Comparison of ENCODE assay signal across 33 cellular contexts in the genomic region with DNA sequence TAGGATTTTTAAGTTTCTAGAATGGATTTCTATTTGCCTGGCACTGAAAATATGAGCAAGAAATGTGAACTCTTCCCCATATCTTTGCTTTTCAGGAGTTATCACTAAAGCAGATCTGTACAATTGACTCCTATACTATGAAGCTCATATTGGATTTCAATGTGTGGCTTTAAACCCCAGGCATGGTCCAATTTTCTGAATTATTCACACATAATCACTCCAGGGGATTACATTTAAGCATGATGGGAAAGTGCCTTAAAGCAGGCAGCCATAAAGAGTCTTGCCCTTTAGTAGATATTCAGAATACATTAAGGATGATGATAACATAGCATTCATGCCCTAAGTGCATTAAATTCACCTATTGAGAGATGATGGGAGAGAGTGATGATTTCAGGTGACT.
"Had no signal": no experiment of that assay in that cellular context is flagged by ENCODE, and none has a peak within 500 bp of the region (broad histone marks: within the 10 kb centered on the region; RNA-seq: fewer than 3 reads in every experiment).

No MANE protein-coding gene starts in this region.

- ATAC-seq: activated CD8-positive, alpha-beta T cell treated with anti-CD3 and anti-CD28 coated beads for 36 hours; activated naive CD4-positive, alpha-beta T cell treated with anti-CD3 and anti-CD28 coated beads, Interleukin-2, amount 50 U/mL, for 72 hours; activated T-cell treated with anti-CD3 and anti-CD28 coated beads, Interleukin-2, amount 50 U/mL, for 4 hours; activated T-cell treated with anti-CD3 and anti-CD28 coated beads, Interleukin-2, amount 50 U/mL, for 72 hours; activated T-helper 17 cell treated with anti-CD3 and anti-CD28 coated beads, Interleukin-2, amount 50 U/mL, for 72 hours; body of pancreas had no signal

- H3K4me1 ChIP-seq: adrenal gland, body of pancreas, breast epithelium had no signal

- DNase-seq: activated B cell treated with CpG ODN at 0.5 μM for 24 hours; activated CD4-positive, alpha-beta memory T cell treated with anti-CD3 and anti-CD28 coated beads for 36 hours; activated CD4-positive, alpha-beta T cell treated with anti-CD3 and anti-CD28 coated beads for 4 hours; activated CD4-positive, alpha-beta T cell treated with anti-CD3 and anti-CD28 coated beads, Interleukin-2, amount 10 ng/mL, durations not matched to agents 24 days and 14 days; activated CD4-positive, alpha-beta T cell treated with anti-CD3 and anti-CD28 coated beads, Interleukin-2, amount 50 U/mL, for 1 hour; activated CD4-positive, alpha-beta T cell treated with anti-CD3 and anti-CD28 coated beads, Interleukin-2, amount 50 U/mL, for 4 hours; activated CD4-positive, CD25-positive, alpha-beta regulatory T cell treated with anti-CD3 and anti-CD28 coated beads, Interleukin-2, amount 50 U/mL, for 72 hours; activated CD8-positive, alpha-beta memory T cell treated with anti-CD3 and anti-CD28 coated beads, Interleukin-2, amount 50 U/mL, for 4 hours; activated CD8-positive, alpha-beta T cell treated with anti-CD3 and anti-CD28 coated beads for 36 hours; activated effector memory CD4-positive, alpha-beta T cell treated with anti-CD3 and anti-CD28 coated beads, Interleukin-2, amount 50 U/mL, for 16 hours; activated gamma-delta T cell treated with Interleukin-2 at 50 U/mL for 16 hours; activated naive CD4-positive, alpha-beta T cell; activated naive CD4-positive, alpha-beta T cell treated with anti-CD3 and anti-CD28 coated beads for 36 hours; activated naive CD4-positive, alpha-beta T cell treated with anti-CD3 and anti-CD28 coated beads, Interleukin-2, amount 50 U/mL, for 16 hours; activated naive CD8-positive, alpha-beta T cell treated with anti-CD3 and anti-CD28 coated beads for 36 hours; activated T-cell treated with anti-CD3 and anti-CD28 coated beads for 4 hours; activated T-cell treated with anti-CD3 and anti-CD28 coated beads, Interleukin-2, amount 50 U/mL, for 1 hour; activated T-cell treated with anti-CD3 and anti-CD28 coated beads, Interleukin-2, amount 50 U/mL, for 4 hours; activated T-cell treated with anti-CD3 and anti-CD28 coated beads, Interleukin-2, amount 50 U/mL, for 72 hours; adrenal gland; amniotic stem cell; aorta; body of pancreas; brain microvascular endothelial cell; central memory CD4-positive, alpha-beta T cell; T-helper 2 cell; T-helper 9 cell had no signal

- H3K4me3 ChIP-seq: adrenal gland, body of pancreas, breast epithelium had no signal

- H3K27me3 ChIP-seq: adrenal gland, body of pancreas, brain microvascular endothelial cell, breast epithelium had no signal

- FAIRE-seq: astrocyte, TTC549 had no signal

- H3K27ac ChIP-seq: adrenal gland, body of pancreas, brain microvascular endothelial cell, breast epithelium, VCaP had no signal

- H3K9me3 ChIP-seq: body of pancreas, breast epithelium had no signal

- H3K36me3 ChIP-seq: adrenal gland, brain microvascular endothelial cell, breast epithelium had no signal
